In the genomic region with DNA sequence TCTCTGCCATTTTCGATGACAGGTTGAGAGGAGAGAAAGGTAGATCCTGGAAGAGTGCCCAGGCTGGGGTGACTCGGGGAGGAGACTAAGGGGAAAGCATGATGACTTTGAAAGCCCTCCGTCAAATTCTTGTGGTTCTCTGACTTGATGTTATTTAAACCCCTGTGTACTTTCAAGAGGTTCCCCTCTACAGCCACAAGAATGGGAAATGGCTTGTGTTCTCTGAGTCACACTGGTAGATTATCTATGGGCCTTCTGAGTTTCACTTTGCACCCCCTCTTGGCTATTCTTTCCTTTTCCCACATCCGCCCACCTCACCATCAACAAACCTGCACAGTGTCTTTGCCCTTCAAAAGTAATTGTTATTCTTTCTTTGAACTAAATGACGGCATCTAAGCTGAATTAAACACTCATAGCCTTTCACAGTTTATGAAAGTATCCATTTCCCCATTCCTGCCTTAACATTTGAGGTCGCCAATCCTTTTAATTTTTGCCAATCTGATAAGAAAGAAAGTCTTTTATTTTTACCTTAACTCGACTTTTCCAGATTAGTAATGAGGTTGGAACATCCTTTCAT, we compare ENCODE assay signal across 1 cellular context.
TF ChIP-seq lines count a peak whose summit lies in the region.

No MANE protein-coding gene starts in this region.

TF ChIP-seq in HEK293, 187 proteins besides CTCF, POLR2A, EP300 and RAD21 (continued from another document):
- TF ChIP-seq ZNF341 (tag by site-specific recombination; IDR thresholded peaks at IDR 0.05; ENCODE audit: low read depth) (peak; percentile 78), BCL11B (tag by site-specific recombination; IDR thresholded peaks at IDR 0.05; ENCODE audit: low read depth) (no peak)
- TF ChIP-seq, protein P1, sequence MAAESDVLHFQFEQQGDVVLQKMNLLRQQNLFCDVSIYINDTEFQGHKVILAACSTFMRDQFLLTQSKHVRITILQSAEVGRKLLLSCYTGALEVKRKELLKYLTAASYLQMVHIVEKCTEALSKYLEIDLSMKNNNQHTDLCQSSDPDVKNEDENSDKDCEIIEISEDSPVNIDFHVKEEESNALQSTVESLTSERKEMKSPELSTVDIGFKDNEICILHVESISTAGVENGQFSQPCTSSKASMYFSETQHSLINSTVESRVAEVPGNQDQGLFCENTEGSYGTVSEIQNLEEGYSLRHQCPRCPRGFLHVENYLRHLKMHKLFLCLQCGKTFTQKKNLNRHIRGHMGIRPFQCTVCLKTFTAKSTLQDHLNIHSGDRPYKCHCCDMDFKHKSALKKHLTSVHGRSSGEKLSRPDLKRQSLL (tag by site-specific recombination; IDR thresholded peaks at IDR 0.05) = no peak
- TF ChIP-seq, protein P2, sequence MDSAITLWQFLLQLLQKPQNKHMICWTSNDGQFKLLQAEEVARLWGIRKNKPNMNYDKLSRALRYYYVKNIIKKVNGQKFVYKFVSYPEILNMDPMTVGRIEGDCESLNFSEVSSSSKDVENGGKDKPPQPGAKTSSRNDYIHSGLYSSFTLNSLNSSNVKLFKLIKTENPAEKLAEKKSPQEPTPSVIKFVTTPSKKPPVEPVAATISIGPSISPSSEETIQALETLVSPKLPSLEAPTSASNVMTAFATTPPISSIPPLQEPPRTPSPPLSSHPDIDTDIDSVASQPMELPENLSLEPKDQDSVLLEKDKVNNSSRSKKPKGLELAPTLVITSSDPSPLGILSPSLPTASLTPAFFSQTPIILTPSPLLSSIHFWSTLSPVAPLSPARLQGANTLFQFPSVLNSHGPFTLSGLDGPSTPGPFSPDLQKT (IDR thresholded peaks at IDR 0.05; ENCODE audit: borderline replicate concordance, low read depth, low read length) = no peak
